ENCODE assay signal across 23 cellular contexts in the genomic region with DNA sequence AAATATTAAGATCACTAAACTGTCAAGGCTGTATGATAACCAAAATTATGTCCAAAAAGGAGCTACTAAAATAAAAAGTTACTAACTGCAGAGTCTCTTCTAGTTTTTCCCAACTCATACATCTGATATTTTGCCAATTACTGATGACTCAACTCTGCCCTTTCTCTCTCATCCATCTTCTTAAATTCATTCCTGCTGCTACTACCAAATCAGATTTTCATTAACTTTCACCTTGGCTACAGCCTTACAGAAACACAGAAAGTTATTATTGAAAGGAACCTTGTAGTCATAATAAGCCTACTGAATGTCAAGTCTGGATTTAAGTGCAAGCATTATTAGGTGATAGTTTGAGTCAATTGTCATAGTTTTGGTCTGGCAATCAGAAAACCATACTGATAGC.
DNase-seq lines count a peak whose midpoint lies in the region; ATAC-seq and TF ChIP-seq lines count a peak whose summit lies in the region.
"Had no signal": no experiment of that assay in that cellular context is flagged by ENCODE, and none has a peak within 500 bp of the region (broad histone marks: within the 10 kb centered on the region; RNA-seq: fewer than 3 reads in every experiment).

No MANE protein-coding gene starts in this region.

- TF ChIP-seq CTCF in SK-N-SH (IDR thresholded peaks at IDR 0.05) (no peak), fibroblast of lung (conservative IDR thresholded peaks at IDR 0.05 in 1 of 2, IDR thresholded peaks at IDR 0.05 in 1 of 2; ENCODE audit: low read depth in 1 of 2, low read length in 2 of 2) (no peak)

- peak; percentile 19 for DNase-seq in NCI-H446 treated with DMSO at 0.1 percent for 48 hours (lab: John Stamatoyannopoulos, UW)
- no peak for DNase-seq in NCI-H446 (lab: John Stamatoyannopoulos, UW)
- no peak for DNase-seq in SK-N-SH
- DNase-seq in fibroblast of lung (ENCODE audit: low read depth in 2 of 2) = peak; percentile 75 to 85
- peak; percentile 79 for DNase-seq in stromal cell of bone marrow (ENCODE audit: low read depth)
- DNase-seq in NCI-H2227 treated with DMSO at 0.1 percent for 48 hours (lab: John Stamatoyannopoulos, UW) = no peak
- no peak for DNase-seq in NCI-H1436 treated with DMSO at 0.1 percent for 48 hours (lab: John Stamatoyannopoulos, UW)
- DNase-seq: activated CD4-positive, alpha-beta T cell treated with anti-CD3 and anti-CD28 coated beads, Interleukin-2, amount 50 U/mL, for 48 hours; activated T-cell treated with anti-CD3 and anti-CD28 coated beads, Interleukin-2, amount 50 U/mL, for 1 hour; CD4-positive, CD25-positive, alpha-beta regulatory T cell; central memory CD4-positive, alpha-beta T cell; DMS153; effector CD8-positive, alpha-beta T cell; foreskin melanocyte; midbrain; NCI-H2029; NCI-H524; spleen had no signal

- H3K4me2 ChIP-seq in SK-N-SH = no peak overlapping the region
- H3K4me2 ChIP-seq in fibroblast of lung (ENCODE audit: extremely low read depth, insufficient read depth, low read length) = no peak overlapping the region

- POLR2A ChIA-PET in SK-N-SH (lab: Yijun Ruan, JAX) = no interaction called here

- H3K9ac ChIP-seq in SK-N-SH (no peak overlapping the region; the same call in 1 of the 2 replicates), fibroblast of lung (ENCODE audit: insufficient read depth, low read length) (no peak overlapping the region)

- peaks cover 0 to 24% of the 10 kb centered on the region in 2 experiments for H3K36me3 ChIP-seq in SK-N-SH (replicated peaks in 1 of 2; ENCODE audit: control insufficient read depth in 1 of 2, insufficient read depth in 2 of 2, low read length in 1 of 2)
- no peaks in the 10 kb centered on the region for H3K36me3 ChIP-seq in fibroblast of lung (ENCODE audit: control insufficient read depth, insufficient read depth, low read length)
- H3K36me3 ChIP-seq: thoracic aorta had no signal

- peak in 1 of 2 experiments; percentile 48; a peak in 1 of 4 replicates for TF ChIP-seq EP300 in SK-N-SH (IDR thresholded peaks at IDR 0.05; ENCODE audit: borderline replicate concordance in 1 of 2, low read depth in 1 of 2, low read length in 1 of 2)

- no peak for ATAC-seq in HG03039 (IDR thresholded peaks at IDR 0.05; ENCODE audit: unreplicated experiment)
- ATAC-seq: activated naive CD4-positive, alpha-beta T cell treated with anti-CD3 and anti-CD28 coated beads, Interleukin-2, amount 50 U/mL, for 72 hours had no signal

- TF ChIP-seq RAD21 in SK-N-SH (IDR thresholded peaks at IDR 0.05; ENCODE audit: low read length) = no peak

- H3K4me3 ChIP-seq in SK-N-SH (ENCODE audit: low read depth in 2 of 2, low read length in 1 of 2) (no peak overlapping the region), fibroblast of lung (replicated peaks in 1 of 4; ENCODE audit: control extremely low read depth in 1 of 4, insufficient read depth in 1 of 4, low read depth in 3 of 4, low read length in 4 of 4) (no peak overlapping the region)
- H3K4me3 ChIP-seq: spleen, thoracic aorta had no signal

- CTCF ChIA-PET in SK-N-SH (lab: Yijun Ruan, JAX) = interaction anchor here (1.1 kb wide), 1 partner anchor 17 kb away, joined by 3 read pairs; no protein-coding TSS in a partner anchor

- peaks cover 21% of the 10 kb centered on the region for H3F3A ChIP-seq in SK-N-SH (replicated peaks; ENCODE audit: insufficient read depth)

- H3K79me2 ChIP-seq in SK-N-SH (ENCODE audit: insufficient read depth) (no peaks in the 10 kb centered on the region; the same call in 1 of the 2 replicates), fibroblast of lung (ENCODE audit: control insufficient read depth, insufficient read depth, low read length) (no peaks in the 10 kb centered on the region)

- peak overlapping the region in 1 of 2 experiments; percentile 88; a peak in 3 of 4 replicates for H3K27ac ChIP-seq in SK-N-SH (ENCODE audit: low read depth in 2 of 2, low read length in 1 of 2)
- no peak overlapping the region for H3K27ac ChIP-seq in fibroblast of lung (ENCODE audit: insufficient read depth, low read length)
- H3K27ac ChIP-seq: 22Rv1, spleen, thoracic aorta, VCaP had no signal

- H3K9me3 ChIP-seq in SK-N-SH (no peaks in the 10 kb centered on the region), fibroblast of lung (ENCODE audit: control insufficient read depth, insufficient read depth, low read depth, low read length) (no peaks in the 10 kb centered on the region)

- H3K4me1 ChIP-seq in SK-N-SH (ENCODE audit: control insufficient read depth in 1 of 2, insufficient read depth in 2 of 2, low read depth in 1 of 2, low read length in 1 of 2) (peaks cover 0 to 6% of the 10 kb centered on the region in 2 experiments; a peak in 2 of 4 replicates), fibroblast of lung (ENCODE audit: control insufficient read depth, extremely low read depth, insufficient read depth, low read length) (no peaks in the 10 kb centered on the region)
- H3K4me1 ChIP-seq: spleen had no signal

- no peaks in the 10 kb centered on the region for H3K9me2 ChIP-seq in SK-N-SH

- H4K20me1 ChIP-seq in SK-N-SH (ENCODE audit: insufficient read depth) (peaks cover 6% of the 10 kb centered on the region; the same call in 1 of the 2 replicates), fibroblast of lung (ENCODE audit: control insufficient read depth, extremely low read depth, insufficient read depth, low read length) (no peaks in the 10 kb centered on the region)

- H2AFZ ChIP-seq in SK-N-SH (ENCODE audit: low read depth) = no peak overlapping the region
- H2AFZ ChIP-seq in fibroblast of lung (ENCODE audit: low read length) = no peak overlapping the region

- no peaks in the 10 kb centered on the region for H3K27me3 ChIP-seq in SK-N-SH (ENCODE audit: insufficient read depth)
- H3K27me3 ChIP-seq in fibroblast of lung (ENCODE audit: control insufficient read depth, insufficient read depth, low read length) = no peaks in the 10 kb centered on the region
- H3K27me3 ChIP-seq: spleen had no signal

TF ChIP-seq in SK-N-SH, 30 proteins besides CTCF, POLR2A, EP300 and RAD21 (continues in another document):
- TF ChIP-seq MEF2A (IDR thresholded peaks at IDR 0.05; ENCODE audit: borderline replicate concordance, low read depth) (no peak), FOXJ3 (CRISPR knock-in tag; IDR thresholded peaks at IDR 0.05) (no peak), RFX5 (IDR thresholded peaks at IDR 0.05; ENCODE audit: low read length) (no peak), NRF1 (IDR thresholded peaks at IDR 0.05; ENCODE audit: low read depth, low read length) (no peak), POLR2AphosphoS5 (IDR thresholded peaks at IDR 0.05; ENCODE audit: low read depth, low read length) (no peak; the same call in 1 of the 2 replicates), GATA2 (CRISPR knock-in tag; IDR thresholded peaks at IDR 0.05) (no peak), SIN3A (IDR thresholded peaks at IDR 0.05; ENCODE audit: borderline replicate concordance, low read depth, low read length) (no peak), FOSL2 (IDR thresholded peaks at IDR 0.05; ENCODE audit: borderline replicate concordance, low read depth) (peak; percentile 79; the same call in 1 of the 2 replicates), JUND (IDR thresholded peaks at IDR 0.05) (peak; percentile 84), TEAD4 (IDR thresholded peaks at IDR 0.05; ENCODE audit: borderline replicate concordance, insufficient read depth) (no peak), RCOR1 (IDR thresholded peaks at IDR 0.05; ENCODE audit: low read length) (no peak), MXI1 (IDR thresholded peaks at IDR 0.05; ENCODE audit: low read depth, low read length) (no peak), RXRA (IDR thresholded peaks at IDR 0.05; ENCODE audit: borderline replicate concordance, low read depth) (peak; percentile 45; the same call in 1 of the 2 replicates), ELF1 (IDR thresholded peaks at IDR 0.05) (no peak), FOXM1 (IDR thresholded peaks at IDR 0.05; ENCODE audit: low read depth) (no peak)
- TF ChIP-seq, protein P1, sequence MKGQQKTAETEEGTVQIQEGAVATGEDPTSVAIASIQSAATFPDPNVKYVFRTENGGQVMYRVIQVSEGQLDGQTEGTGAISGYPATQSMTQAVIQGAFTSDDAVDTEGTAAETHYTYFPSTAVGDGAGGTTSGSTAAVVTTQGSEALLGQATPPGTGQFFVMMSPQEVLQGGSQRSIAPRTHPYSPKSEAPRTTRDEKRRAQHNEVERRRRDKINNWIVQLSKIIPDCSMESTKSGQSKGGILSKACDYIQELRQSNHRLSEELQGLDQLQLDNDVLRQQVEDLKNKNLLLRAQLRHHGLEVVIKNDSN (IDR thresholded peaks at IDR 0.05; ENCODE audit: borderline replicate concordance, low read depth) = no peak
- TF ChIP-seq, protein P2, sequence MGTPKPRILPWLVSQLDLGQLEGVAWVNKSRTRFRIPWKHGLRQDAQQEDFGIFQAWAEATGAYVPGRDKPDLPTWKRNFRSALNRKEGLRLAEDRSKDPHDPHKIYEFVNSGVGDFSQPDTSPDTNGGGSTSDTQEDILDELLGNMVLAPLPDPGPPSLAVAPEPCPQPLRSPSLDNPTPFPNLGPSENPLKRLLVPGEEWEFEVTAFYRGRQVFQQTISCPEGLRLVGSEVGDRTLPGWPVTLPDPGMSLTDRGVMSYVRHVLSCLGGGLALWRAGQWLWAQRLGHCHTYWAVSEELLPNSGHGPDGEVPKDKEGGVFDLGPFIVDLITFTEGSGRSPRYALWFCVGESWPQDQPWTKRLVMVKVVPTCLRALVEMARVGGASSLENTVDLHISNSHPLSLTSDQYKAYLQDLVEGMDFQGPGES (IDR thresholded peaks at IDR 0.05; ENCODE audit: low read depth, low read length) = no peak
- TF ChIP-seq, protein P3, sequence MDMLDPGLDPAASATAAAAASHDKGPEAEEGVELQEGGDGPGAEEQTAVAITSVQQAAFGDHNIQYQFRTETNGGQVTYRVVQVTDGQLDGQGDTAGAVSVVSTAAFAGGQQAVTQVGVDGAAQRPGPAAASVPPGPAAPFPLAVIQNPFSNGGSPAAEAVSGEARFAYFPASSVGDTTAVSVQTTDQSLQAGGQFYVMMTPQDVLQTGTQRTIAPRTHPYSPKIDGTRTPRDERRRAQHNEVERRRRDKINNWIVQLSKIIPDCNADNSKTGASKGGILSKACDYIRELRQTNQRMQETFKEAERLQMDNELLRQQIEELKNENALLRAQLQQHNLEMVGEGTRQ (IDR thresholded peaks at IDR 0.05; ENCODE audit: borderline replicate concordance, low read depth, low read length) = no peak

Comparison
In these comparisons a context has a peak if more than half of its experiments do, and no peak if none do; other contexts are left out.
1. DNase-seq: peak in NCI-H446 treated with DMSO at 0.1 percent for 48 hours (single experiment), fibroblast of lung (2 of 2) and stromal cell of bone marrow (single experiment); none in NCI-H446 (0 of 2), SK-N-SH (single experiment), NCI-H2227 treated with DMSO at 0.1 percent for 48 hours (single experiment) and NCI-H1436 treated with DMSO at 0.1 percent for 48 hours (single experiment).